Comparison of ENCODE assay signal across 18 cellular contexts in the genomic region with DNA sequence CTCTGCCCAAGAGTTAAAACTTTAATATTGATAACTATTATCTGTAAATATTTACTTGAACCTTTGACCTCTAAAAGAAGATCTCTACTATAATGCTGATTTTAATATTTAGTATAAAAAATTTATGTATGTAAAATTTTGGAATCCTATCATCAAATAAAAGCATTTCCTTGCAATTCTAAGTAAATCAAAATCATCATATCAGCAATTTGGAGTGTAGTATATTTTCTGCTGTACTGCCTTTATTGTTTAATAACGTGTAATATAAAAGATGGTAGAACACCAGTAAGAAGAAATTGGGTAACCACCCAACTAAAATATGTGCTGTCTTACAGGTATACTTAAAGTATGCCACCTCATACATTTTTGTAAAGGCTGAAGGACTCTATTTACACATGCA.
DNase-seq lines count a peak whose midpoint lies in the region; ATAC-seq, FAIRE-seq and TF ChIP-seq lines count a peak whose summit lies in the region.
"Had no signal": no experiment of that assay in that cellular context is flagged by ENCODE, and none has a peak within 500 bp of the region (broad histone marks: within the 10 kb centered on the region; RNA-seq: fewer than 3 reads in every experiment).

No MANE protein-coding gene starts in this region.

- TF ChIP-seq POLR2A in HepG2 (IDR thresholded peaks at IDR 0.05; ENCODE audit: insufficient read depth in 1 of 2, low read depth in 2 of 2, low read length in 2 of 2) (no peak), right lobe of liver (IDR thresholded peaks at IDR 0.05) (no peak), IMR-90 (IDR thresholded peaks at IDR 0.05; ENCODE audit: low read depth, low read length) (no peak)

- H2AK5ac ChIP-seq in IMR-90 (ENCODE audit: low read depth, low read length) = no peak overlapping the region

- no peak overlapping the region for H4K5ac ChIP-seq in IMR-90 (ENCODE audit: low read depth, low read length)

- BruUV-seq in HepG2 (replicated peaks; lab: Mats Ljungman, UMichigan) = no TSS peak
- no TSS peak for BruUV-seq in IMR-90 (replicated peaks; lab: Mats Ljungman, UMichigan)

- H2AFZ ChIP-seq in HepG2 (ENCODE audit: low read length) = no peak overlapping the region
- H2AFZ ChIP-seq in IMR-90 (replicated peaks; ENCODE audit: low read length, poor library complexity) = no peak overlapping the region
- H2AFZ ChIP-seq: GM23338 had no signal

- H4K20me1 ChIP-seq in HepG2 (ENCODE audit: insufficient read depth, low read length) = no peaks in the 10 kb centered on the region
- H4K20me1 ChIP-seq in IMR-90 (ENCODE audit: insufficient read depth, low read length) = no peaks in the 10 kb centered on the region

- no peak overlapping the region for H2BK15ac ChIP-seq in IMR-90 (ENCODE audit: low read depth, low read length)

- H3K4me2 ChIP-seq in HepG2 (ENCODE audit: low read depth, low read length) (no peak overlapping the region), IMR-90 (ENCODE audit: low read depth, low read length) (no peak overlapping the region)
- H3K4me2 ChIP-seq: GM23338 had no signal

- H3K27ac ChIP-seq in HepG2 (ENCODE audit: extremely low read length, insufficient read depth, low read length) (no peak overlapping the region), right lobe of liver (no peak overlapping the region), IMR-90 (ENCODE audit: insufficient read depth, low read length) (no peak overlapping the region), psoas muscle (no peak overlapping the region)
- H3K27ac ChIP-seq: 22Rv1 had no signal

- dilution Hi-C loops in IMR-90 (cut with HindIII; ENCODE audit: low sequenced_read_pairs, unreplicated experiment) = no loop called here

- WGBS in HepG2 (ENCODE audit: low lambda C conversion rate) = 98% methylated on average over 1 of the region's 1 CpG
- WGBS in right lobe of liver (ENCODE audit: insufficient coverage, low coverage, low lambda C conversion rate, missing lambda C conversion rate) = 90% methylated on average over 1 of the region's 1 CpG
- WGBS in IMR-90 (ENCODE audit: extremely low coverage in 2 of 2, insufficient read length in 1 of 2), 2 experiments = no CpG with 5 or more reads among the region's 1 CpG
- 91 to 97% (median 95%) methylated on average over 1 of the region's 1 CpG for WGBS in psoas muscle, 3 donors

- H3K4me3 ChIP-seq in HepG2 (replicated peaks in 1 of 3; ENCODE audit: insufficient read depth in 1 of 3, low read depth in 2 of 3, low read length in 3 of 3) (no peak overlapping the region), right lobe of liver (no peak overlapping the region), IMR-90 (ENCODE audit: insufficient read depth, low read depth, low read length) (no peak overlapping the region), psoas muscle (no peak overlapping the region)
- H3K4me3 ChIP-seq: GM23338 had no signal

- H3K56ac ChIP-seq in IMR-90 (ENCODE audit: extremely low read depth, insufficient read depth, low read length) = no peak overlapping the region

- no peak for TF ChIP-seq CTCF in HepG2 (CRISPR knock-in tag; IDR thresholded peaks at IDR 0.05)
- no peak for TF ChIP-seq CTCF in right lobe of liver (IDR thresholded peaks at IDR 0.05)
- no peak for TF ChIP-seq CTCF in IMR-90 (conservative IDR thresholded peaks at IDR 0.05; ENCODE audit: low read depth, low read length)
- TF ChIP-seq CTCF in psoas muscle (IDR thresholded peaks at IDR 0.05) = no peak

- no peak for TF ChIP-seq EP300 in HepG2 (IDR thresholded peaks at IDR 0.05; ENCODE audit: low read depth in 2 of 2, low read length in 2 of 2)
- TF ChIP-seq EP300 in HepG2 (CRISPR knock-in tag; IDR thresholded peaks at IDR 0.05; ENCODE audit: borderline replicate concordance) = no peak

- H2BK120ac ChIP-seq in IMR-90 (ENCODE audit: low read depth, low read length) = no peak overlapping the region

- H3K9me1 ChIP-seq in IMR-90 (ENCODE audit: insufficient read depth, low read length) = no peaks in the 10 kb centered on the region

- no peak overlapping the region for H3K18ac ChIP-seq in IMR-90 (ENCODE audit: low read depth, low read length)

- H3K79me2 ChIP-seq in HepG2 (ENCODE audit: insufficient read depth, low read length) = peaks cover 2% of the 10 kb centered on the region

- no peak overlapping the region for H3K4ac ChIP-seq in IMR-90 (ENCODE audit: low read depth, low read length)

- H3K9ac ChIP-seq in HepG2 (ENCODE audit: insufficient read depth, low read depth, low read length) = no peak overlapping the region
- no peak overlapping the region for H3K9ac ChIP-seq in IMR-90 (ENCODE audit: low read depth, low read length)

- ATAC-seq in HepG2 = no peak
- no peak for ATAC-seq in right lobe of liver
- no peak for ATAC-seq in IMR-90 (ENCODE audit: low read depth)
- ATAC-seq in psoas muscle = no peak
- ATAC-seq: GM23338, HCT116 had no signal

- no peak overlapping the region for H2BK20ac ChIP-seq in IMR-90 (ENCODE audit: low read depth, low read length)

- H3K9me3 ChIP-seq in HepG2 (ENCODE audit: low read length) (no peaks in the 10 kb centered on the region), right lobe of liver (no peaks in the 10 kb centered on the region), IMR-90 (ENCODE audit: control insufficient read depth, insufficient read depth, low read length) (no peaks in the 10 kb centered on the region), psoas muscle (no peaks in the 10 kb centered on the region)

- peaks cover 23 to 30% of the 10 kb centered on the region in 2 experiments for H3K79me1 ChIP-seq in IMR-90 (ENCODE audit: low read depth in 1 of 2, low read length in 2 of 2)

- intact Hi-C loops in HepG2 (cut with micrococcal nuclease; ENCODE audit: unreplicated experiment) = no loop called here
- intact Hi-C loops in right lobe of liver (cut with DNase I) = no loop called here
- intact Hi-C loops in IMR-90 (cut with micrococcal nuclease) = no loop called here
- intact Hi-C loops in psoas muscle (cut with DNase I) = no loop called here

- in situ Hi-C loops in HepG2 (cut with HindIII; ENCODE audit: extremely low pct_ligation_motif_present, low pct_unique_long_range_greater_than_20kb) = no loop called here
- in situ Hi-C loops in IMR-90 (cut with MboI; ENCODE audit: low sequenced_read_pairs) = no loop called here

- no peak overlapping the region for H4K91ac ChIP-seq in IMR-90 (ENCODE audit: insufficient read depth, low read depth, low read length)

- DNase-seq in HepG2 (ENCODE audit: low spot score) (no peak), right lobe of liver (no peak), IMR-90 (no peak), psoas muscle (no peak), NCI-H2196 treated with DMSO at 0.1 percent for 48 hours (lab: John Stamatoyannopoulos, UW; ENCODE audit: unreplicated experiment) (no peak)
- no peak for DNase-seq in activated CD4-positive, alpha-beta T cell treated with anti-CD3 and anti-CD28 coated beads, Interleukin-2, amount 50 U/mL, for 4 hours
- DNase-seq: C1 segment of cervical spinal cord; Calu3; CD4-positive, alpha-beta memory T cell; COR-L47; DMS53; DMS79 treated with DMSO at 0.1 percent for 48 hours; H9 had no signal

- no peak overlapping the region for H2BK5ac ChIP-seq in IMR-90 (ENCODE audit: low read depth, low read length, poor library complexity, severe bottlenecking)

- H3K4me1 ChIP-seq in HepG2 (ENCODE audit: insufficient read depth, low read length) (no peaks in the 10 kb centered on the region), right lobe of liver (no peaks in the 10 kb centered on the region), IMR-90 (ENCODE audit: control insufficient read depth, insufficient read depth, low read length) (0 out of 2 replicates have a peak, but pooled peaks cover 1% of the 10 kb centered on the region), psoas muscle (no peaks in the 10 kb centered on the region)

- H3K14ac ChIP-seq in IMR-90 (replicated peaks; ENCODE audit: low read depth, low read length) = no peak overlapping the region

- POLR2A ChIA-PET in HepG2 (lab: Yijun Ruan, JAX) (no interaction called here), IMR-90 (lab: Charles Lee; ENCODE audit: unreplicated experiment) (no interaction called here)

- CTCF ChIA-PET in HepG2 (lab: Yijun Ruan, JAX; ENCODE audit: low intra/inter-chr PET ratio, low total read pairs) (no interaction called here), IMR-90 (lab: Yijun Ruan, JAX) (no interaction called here)

- TF ChIP-seq RAD21 in HepG2 (CRISPR knock-in tag; IDR thresholded peaks at IDR 0.05) = no peak
- no peak for TF ChIP-seq RAD21 in IMR-90 (IDR thresholded peaks at IDR 0.05; ENCODE audit: low read length)

- no peak overlapping the region for H3K23ac ChIP-seq in IMR-90 (ENCODE audit: low read depth, low read length)

- H2AK9ac ChIP-seq in IMR-90 (replicated peaks; ENCODE audit: low read depth, low read length, poor library complexity) = no peak overlapping the region

- H4K8ac ChIP-seq in IMR-90 (ENCODE audit: low read depth in 2 of 2, low read length in 2 of 2) = no peak overlapping the region

- H3K36me3 ChIP-seq in HepG2 (replicated peaks in 1 of 2; ENCODE audit: control insufficient read depth in 1 of 2, insufficient read depth in 2 of 2, low read length in 2 of 2) = 0 out of 5 replicates have a peak, but pooled peaks cover 2 to 5% of the 10 kb centered on the region in 2 experiments
- H3K36me3 ChIP-seq in right lobe of liver = no peaks in the 10 kb centered on the region
- no peaks in the 10 kb centered on the region for H3K36me3 ChIP-seq in IMR-90 (ENCODE audit: control insufficient read depth, insufficient read depth, low read length)
- no peaks in the 10 kb centered on the region for H3K36me3 ChIP-seq in psoas muscle (ENCODE audit: insufficient read depth in 1 of 2, low read depth in 1 of 2)

- FAIRE-seq in HepG2 (lab: Jason Lieb, UNC) (no peak), islet of Langerhans (lab: Jason Lieb, UNC) (peak; percentile 24)
- FAIRE-seq: GM12892 had no signal

- H3K27me3 ChIP-seq in HepG2 (ENCODE audit: control insufficient read depth in 1 of 2, insufficient read depth in 2 of 2, low read length in 2 of 2) (no peaks in the 10 kb centered on the region), right lobe of liver (no peaks in the 10 kb centered on the region), IMR-90 (ENCODE audit: control insufficient read depth, insufficient read depth, low read length) (no peaks in the 10 kb centered on the region), psoas muscle (ENCODE audit: insufficient read depth in 3 of 3, low read length in 2 of 3) (no peaks in the 10 kb centered on the region)

TF ChIP-seq in HepG2, 621 proteins besides CTCF, POLR2A, EP300 and RAD21 (continues in another document):
- TF ChIP-seq GABPA (IDR thresholded peaks at IDR 0.05; ENCODE audit: low read depth, low read length) (no peak), GABPA (CRISPR knock-in tag; IDR thresholded peaks at IDR 0.05; ENCODE audit: low read depth) (no peak)

TF ChIP-seq in IMR-90, 13 proteins besides CTCF, POLR2A, EP300 and RAD21:
- no peak for TF ChIP-seq RCOR1 (IDR thresholded peaks at IDR 0.05; ENCODE audit: insufficient replicate concordance, low read length)
- no peak for TF ChIP-seq MAZ (IDR thresholded peaks at IDR 0.05; ENCODE audit: borderline replicate concordance, low read depth, low read length)
- peak; percentile 60 for TF ChIP-seq MAFK (IDR thresholded peaks at IDR 0.05; ENCODE audit: low read depth, low read length)
- TF ChIP-seq SMC3 (IDR thresholded peaks at IDR 0.05; ENCODE audit: low read depth, low read length) = no peak
- TF ChIP-seq NFE2L2 (IDR thresholded peaks at IDR 0.05; ENCODE audit: low read depth, low read length) = no peak
- TF ChIP-seq CEBPB (IDR thresholded peaks at IDR 0.05; ENCODE audit: low read depth, low read length) = no peak
